ENCODE assay signal across 8 cellular contexts in genomic region chr5:172910828-172911627, GRCh38. TPM values are rescaled to one million over a fixed set of nuclear protein-coding genes. Genes with fewer than 3 reads are reported as not detected.
DNase-seq lines count a peak whose midpoint lies in the region; ATAC-seq and TF ChIP-seq lines count a peak whose summit lies in the region.

No MANE protein-coding gene starts in this region.

- H3K4me3 ChIP-seq in WERI-Rb-1 (ENCODE audit: low read depth, low read length) = no peak overlapping the region
- H3K4me3 ChIP-seq in skeletal muscle cell (ENCODE audit: low read depth, low read length) = no peak overlapping the region

- peak; percentile 32; the same call in 1 of the 2 replicates for TF ChIP-seq CTCF in WERI-Rb-1 (IDR thresholded peaks at IDR 0.05; ENCODE audit: low read depth, low read length)

- intact Hi-C loops in cardiac septum (cut with DNase I) = no loop called here

- no peak overlapping the region for H3K27ac ChIP-seq in WERI-Rb-1

- no peaks in the 10 kb centered on the region for H3K27me3 ChIP-seq in WERI-Rb-1 (ENCODE audit: insufficient read depth, low read depth, severe bottlenecking)

- H3K36me3 ChIP-seq in WERI-Rb-1 = peaks cover 12% of the 10 kb centered on the region

- ATAC-seq in HG03108 (IDR thresholded peaks at IDR 0.05; ENCODE audit: unreplicated experiment) = peak; percentile 51

- DNase-seq in DMS53 (lab: John Stamatoyannopoulos, UW) = peak; percentile 68
- no peak for DNase-seq in DMS53 treated with DMSO at 0.1 percent for 48 hours (lab: John Stamatoyannopoulos, UW; ENCODE audit: unreplicated experiment)
- DNase-seq in WERI-Rb-1 = peak; percentile 29
- peak; percentile 84 for DNase-seq in cardiac septum (ENCODE audit: low spot score)
- DNase-seq in skeletal muscle cell (ENCODE audit: low read depth) = peak; percentile 94
- DNase-seq in NCI-H1436 treated with DMSO at 0.1 percent for 48 hours (lab: John Stamatoyannopoulos, UW) = no peak
- no peak for DNase-seq in superior temporal gyrus (ENCODE audit: extremely low spot score)

- H3K9me3 ChIP-seq in WERI-Rb-1 (ENCODE audit: severe bottlenecking) = no peaks in the 10 kb centered on the region

RNA-seq across cellular contexts. Expression of gene RPL26L1, which starts 48.2 kb away (rescaled TPM):
- 28.1 TPM for total RNA-seq in cardiac septum

Comparison
In these comparisons a context has a peak if more than half of its experiments do, and no peak if none do; other contexts are left out.
1. DNase-seq: peak in DMS53 (single experiment), WERI-Rb-1 (single experiment), cardiac septum (single experiment) and skeletal muscle cell (single experiment); none in DMS53 treated with DMSO at 0.1 percent for 48 hours (single experiment), NCI-H1436 treated with DMSO at 0.1 percent for 48 hours (single experiment) and superior temporal gyrus (single experiment).